In genomic region chrX:91773943-91774342, GRCh38 we compare ENCODE assay signal across 10 cellular contexts. TPM values are rescaled to one million over a fixed set of nuclear protein-coding genes. Genes with fewer than 3 reads are reported as not detected.
A peak's percentile ranks its signal among the peaks of the same experiment; 100 is the strongest.
DNase-seq lines count a peak whose midpoint lies in the region; ATAC-seq and TF ChIP-seq lines count a peak whose summit lies in the region.
"Not testable (repeated sequence)": the region's sequence is repeated elsewhere in the genome, so short reads cannot be mapped to it uniquely, and the experiment has no call there.
"Had no signal": no experiment of that assay in that cellular context is flagged by ENCODE, and none has a peak within 500 bp of the region (broad histone marks: within the 10 kb centered on the region; RNA-seq: fewer than 3 reads in every experiment).

No MANE protein-coding gene starts in this region.

- DNase-seq in GM23338 (ENCODE audit: low spot score) (peak; percentile 4), Kasumi-1 (lab: John Stamatoyannopoulos, UW) (peak; percentile 7 to 10), NCI-H69 (lab: John Stamatoyannopoulos, UW) (peak; percentile 6), RKO (ENCODE audit: low spot score) (peak; percentile 10), left kidney (ENCODE audit: low read depth, low spot score) (peak; percentile 0)

- not testable (repeated sequence) for H4K20me1 ChIP-seq in GM23338 (replicated peaks; ENCODE audit: insufficient read depth)

- H3K79me2 ChIP-seq in GM23338 (replicated peaks; ENCODE audit: insufficient read depth) = not testable (repeated sequence)

- H2AFZ ChIP-seq in GM23338 = not testable (repeated sequence)

- H3K4me1 ChIP-seq in GM23338 (ENCODE audit: insufficient read depth) = not testable (repeated sequence)

- H3K9me2 ChIP-seq in GM23338 (ENCODE audit: insufficient read depth) = not testable (repeated sequence)

- H3K4me3 ChIP-seq in GM23338 = not testable (repeated sequence)

- H3F3A ChIP-seq in GM23338 (replicated peaks; ENCODE audit: low read depth) = not testable (repeated sequence)

- H3K36me3 Mint-ChIP-seq in GM23338 (ENCODE audit: low read depth); brain: not testable (repeated sequence)

- H3K36me3 ChIP-seq in GM23338 (ENCODE audit: insufficient read depth) = not testable (repeated sequence)

- H3K9me3 Mint-ChIP-seq in GM23338, brain: not testable (repeated sequence)

- not testable (repeated sequence) for ATAC-seq in GM23338

- H3K27me3 Mint-ChIP-seq in GM23338 (ENCODE audit: insufficient read depth, low read depth, poor library complexity); brain: not testable (repeated sequence)

- not testable (repeated sequence) for H3K27ac ChIP-seq in GM23338 (ENCODE audit: low read depth)

- H3K27me3 ChIP-seq in GM23338 (ENCODE audit: insufficient read depth) = peaks cover 10% of the 10 kb centered on the region

- not testable (repeated sequence) for H3K27ac Mint-ChIP-seq in GM23338, brain

- H3K4me3 Mint-ChIP-seq in GM23338, brain: not testable (repeated sequence)

- TF ChIP-seq CTCF in GM23338 (conservative IDR thresholded peaks at IDR 0.05; ENCODE audit: low read depth in 2 of 2) (0 out of 4 replicates have a peak, but pooled peaks have one; percentile 10 to 18), brain (conservative IDR thresholded peaks at IDR 0.05) (peak; percentile 8 to 38)

- H3K4me2 ChIP-seq in GM23338 = not testable (repeated sequence)

- H3K4me1 Mint-ChIP-seq in GM23338, brain: not testable (repeated sequence)

RNA-seq across cellular contexts. Expression of gene PCDH11X, which starts 5.2 kb away (rescaled TPM):
- total RNA-seq in GM23338 (2014; rRNA removed; shearing (Covaris generic)) = 14.8 and 22.6 TPM in 2 replicates
- polyA plus RNA-seq in GM23338 (2016; fragmentation: Nextera tagmentation; extraction: Ambion mirVana) (10.8 and 16.1 TPM in 2 replicates), brain (ENCODE audit: insufficient read depth, low read depth, low replicate concordance) (0.25 TPM)
- total RNA-seq: CD4-positive, CD25-positive, alpha-beta regulatory T cell; HepG2; HFFc6 had no signal
- polyA plus RNA-seq: BJ; CD4-positive, CD25-positive, alpha-beta regulatory T cell; HepG2 had no signal
